In the genomic region with DNA sequence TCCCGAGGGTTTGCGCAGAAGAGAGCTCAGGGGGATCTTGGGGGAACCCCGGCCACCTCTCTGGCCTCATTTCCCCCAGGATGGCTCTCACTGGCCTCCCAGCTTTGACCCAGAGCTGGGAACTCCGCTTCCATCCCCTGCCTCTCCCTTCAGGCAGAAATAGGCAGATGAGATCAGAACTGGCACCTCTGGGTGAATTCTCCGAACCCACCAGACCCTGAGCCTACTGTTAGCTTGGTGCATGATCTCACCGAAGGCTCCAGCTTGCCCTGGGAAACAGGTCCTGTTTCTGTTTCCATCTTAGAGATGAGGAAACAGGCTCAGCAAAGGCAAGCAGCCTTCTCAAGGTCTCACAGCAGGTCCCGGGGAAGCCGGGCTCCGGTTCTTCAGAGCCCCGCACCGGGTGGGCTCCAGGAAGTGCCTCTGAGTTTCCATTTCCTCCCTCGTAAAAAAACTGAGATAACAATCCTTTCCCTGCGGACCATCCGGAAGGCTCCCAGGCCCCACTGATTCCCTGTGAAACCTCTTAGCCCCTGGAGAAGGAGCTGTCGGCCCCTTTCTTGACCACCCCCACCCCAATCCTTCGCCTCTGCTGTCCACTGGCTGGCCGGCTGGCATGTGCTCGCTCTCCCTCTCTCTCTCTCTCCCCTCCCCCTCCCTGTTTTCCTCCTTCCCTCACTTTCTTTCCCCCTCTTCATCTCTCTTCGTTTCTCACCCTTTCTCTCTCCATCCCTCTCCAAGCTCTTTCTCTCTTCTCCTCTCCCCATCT, we compare ENCODE assay signal across 1 cellular context.
TF ChIP-seq lines count a peak whose summit lies in the region.

No MANE protein-coding gene starts in this region.

TF ChIP-seq in H1, 55 proteins besides CTCF, POLR2A, EP300 and RAD21:
- TF ChIP-seq PHF8 (conservative IDR thresholded peaks at IDR 0.05; ENCODE audit: low read depth, low read length) (no peak), RBBP5 (IDR thresholded peaks at IDR 0.05; ENCODE audit: borderline replicate concordance, low read depth, low read length) (0 out of 2 replicates have a peak, but pooled peaks have one; percentile 14), NANOG (IDR thresholded peaks at IDR 0.05; ENCODE audit: insufficient read depth, low read depth, low read length, poor library complexity, severe bottlenecking) (no peak), NRF1 (IDR thresholded peaks at IDR 0.05; ENCODE audit: low read depth, low read length) (no peak), SRF (IDR thresholded peaks at IDR 0.05; ENCODE audit: low read depth, low read length) (no peak), KDM5A (IDR thresholded peaks at IDR 0.05; ENCODE audit: low read length) (no peak), SP4 (IDR thresholded peaks at IDR 0.05; ENCODE audit: low read length) (no peak), CHD2 (IDR thresholded peaks at IDR 0.05; ENCODE audit: low read length) (peak; percentile 5; the same call in 1 of the 2 replicates), GABPA (IDR thresholded peaks at IDR 0.05; ENCODE audit: borderline replicate concordance, insufficient read depth, low read length) (no peak), CREB1 (IDR thresholded peaks at IDR 0.05) (no peak), GTF2F1 (IDR thresholded peaks at IDR 0.05; ENCODE audit: borderline replicate concordance, low read depth, low read length) (no peak), BRCA1 (IDR thresholded peaks at IDR 0.05; ENCODE audit: low read depth, low read length) (no peak), CEBPB (IDR thresholded peaks at IDR 0.05; ENCODE audit: low read depth, low read length) (no peak), TEAD4 (IDR thresholded peaks at IDR 0.05; ENCODE audit: low read depth, low read length) (0 out of 2 replicates have a peak, but pooled peaks have one; percentile 8), TBP (IDR thresholded peaks at IDR 0.05; ENCODE audit: low read depth, low read length) (no peak), SIN3A (conservative IDR thresholded peaks at IDR 0.05 in 1 of 2, IDR thresholded peaks at IDR 0.05 in 1 of 2; ENCODE audit: low read depth in 1 of 2, low read length in 2 of 2) (peak; percentile 64 to 76; a peak in 3 of 4 replicates), SUZ12 (IDR thresholded peaks at IDR 0.05; ENCODE audit: low read length) (no peak), CBX8 (IDR thresholded peaks at IDR 0.05; ENCODE audit: borderline replicate concordance, low read depth, low read length) (no peak), KDM4A (IDR thresholded peaks at IDR 0.05; ENCODE audit: low read depth, low read length, severe bottlenecking) (no peak), TAF1 (IDR thresholded peaks at IDR 0.05; ENCODE audit: low read depth, low read length) (peak; percentile 38), RNF2 (IDR thresholded peaks at IDR 0.05; ENCODE audit: borderline replicate concordance, low read depth, low read length, missing control alignments, poor library complexity, severe bottlenecking) (no peak), POLR2AphosphoS5 (IDR thresholded peaks at IDR 0.05; ENCODE audit: low read depth, low read length) (peak; percentile 48), SP1 (IDR thresholded peaks at IDR 0.05; ENCODE audit: low read depth, low read length) (no peak), HDAC2 (IDR thresholded peaks at IDR 0.05; ENCODE audit: borderline replicate concordance in 1 of 2, low read depth in 2 of 2, low read length in 2 of 2) (0 out of 4 replicates have a peak, but pooled peaks of 1 of the 2 experiments have one; percentile 13), JUND (IDR thresholded peaks at IDR 0.05; ENCODE audit: low read length) (no peak), SP2 (IDR thresholded peaks at IDR 0.05; ENCODE audit: low read length) (no peak), EZH2 (IDR thresholded peaks at IDR 0.05; ENCODE audit: low read depth, low read length, severe bottlenecking) (no peak), TCF12 (IDR thresholded peaks at IDR 0.05; ENCODE audit: low read depth, low read length) (no peak), MAFK (IDR thresholded peaks at IDR 0.05; ENCODE audit: low read depth, low read length) (no peak), CBX5 (IDR thresholded peaks at IDR 0.05; ENCODE audit: low read depth, low read length) (no peak), BACH1 (IDR thresholded peaks at IDR 0.05; ENCODE audit: low read length) (no peak), YY1 (IDR thresholded peaks at IDR 0.05; ENCODE audit: low read depth, low read length) (no peak), POU5F1 (IDR thresholded peaks at IDR 0.05; ENCODE audit: low read depth, low read length) (no peak), CHD1 (IDR thresholded peaks at IDR 0.05; ENCODE audit: low read depth, low read length) (no peak), KDM1A (IDR thresholded peaks at IDR 0.05; ENCODE audit: borderline replicate concordance, low read length) (no peak), SIRT6 (IDR thresholded peaks at IDR 0.05; ENCODE audit: low read length) (no peak), ASH2L (IDR thresholded peaks at IDR 0.05; ENCODE audit: low read length) (peak; percentile 96), RFX5 (IDR thresholded peaks at IDR 0.05; ENCODE audit: borderline replicate concordance, low read depth, low read length) (no peak), BCL11A (IDR thresholded peaks at IDR 0.05; ENCODE audit: low read depth in 2 of 2, low read length in 2 of 2) (no peak), FOSL1 (IDR thresholded peaks at IDR 0.05; ENCODE audit: insufficient read depth, low read depth, low read length) (no peak), EGR1 (IDR thresholded peaks at IDR 0.05; ENCODE audit: borderline replicate concordance, low read depth, low read length) (peak; percentile 82), RXRA (IDR thresholded peaks at IDR 0.05; ENCODE audit: insufficient read depth, low read depth, low read length) (no peak), HDAC6 (IDR thresholded peaks at IDR 0.05; ENCODE audit: low read depth, low read length) (no peak), SIX5 (IDR thresholded peaks at IDR 0.05; ENCODE audit: low read depth, low read length) (no peak), CTBP2 (IDR thresholded peaks at IDR 0.05; ENCODE audit: borderline replicate concordance, insufficient read depth, insufficient read length, low read length) (peak; percentile 93), SAP30 (IDR thresholded peaks at IDR 0.05; ENCODE audit: insufficient read depth, insufficient replicate concordance, low read length) (no peak), TAF7 (optimal IDR thresholded peaks at IDR 0.05; ENCODE audit: borderline replicate concordance, low read depth, low read length) (no peak), JUN (IDR thresholded peaks at IDR 0.05; ENCODE audit: low read depth, low read length) (no peak), ZNF274 (IDR thresholded peaks at IDR 0.05; ENCODE audit: borderline replicate concordance, extremely low read depth, low read length) (no peak)
- TF ChIP-seq, protein P1, sequence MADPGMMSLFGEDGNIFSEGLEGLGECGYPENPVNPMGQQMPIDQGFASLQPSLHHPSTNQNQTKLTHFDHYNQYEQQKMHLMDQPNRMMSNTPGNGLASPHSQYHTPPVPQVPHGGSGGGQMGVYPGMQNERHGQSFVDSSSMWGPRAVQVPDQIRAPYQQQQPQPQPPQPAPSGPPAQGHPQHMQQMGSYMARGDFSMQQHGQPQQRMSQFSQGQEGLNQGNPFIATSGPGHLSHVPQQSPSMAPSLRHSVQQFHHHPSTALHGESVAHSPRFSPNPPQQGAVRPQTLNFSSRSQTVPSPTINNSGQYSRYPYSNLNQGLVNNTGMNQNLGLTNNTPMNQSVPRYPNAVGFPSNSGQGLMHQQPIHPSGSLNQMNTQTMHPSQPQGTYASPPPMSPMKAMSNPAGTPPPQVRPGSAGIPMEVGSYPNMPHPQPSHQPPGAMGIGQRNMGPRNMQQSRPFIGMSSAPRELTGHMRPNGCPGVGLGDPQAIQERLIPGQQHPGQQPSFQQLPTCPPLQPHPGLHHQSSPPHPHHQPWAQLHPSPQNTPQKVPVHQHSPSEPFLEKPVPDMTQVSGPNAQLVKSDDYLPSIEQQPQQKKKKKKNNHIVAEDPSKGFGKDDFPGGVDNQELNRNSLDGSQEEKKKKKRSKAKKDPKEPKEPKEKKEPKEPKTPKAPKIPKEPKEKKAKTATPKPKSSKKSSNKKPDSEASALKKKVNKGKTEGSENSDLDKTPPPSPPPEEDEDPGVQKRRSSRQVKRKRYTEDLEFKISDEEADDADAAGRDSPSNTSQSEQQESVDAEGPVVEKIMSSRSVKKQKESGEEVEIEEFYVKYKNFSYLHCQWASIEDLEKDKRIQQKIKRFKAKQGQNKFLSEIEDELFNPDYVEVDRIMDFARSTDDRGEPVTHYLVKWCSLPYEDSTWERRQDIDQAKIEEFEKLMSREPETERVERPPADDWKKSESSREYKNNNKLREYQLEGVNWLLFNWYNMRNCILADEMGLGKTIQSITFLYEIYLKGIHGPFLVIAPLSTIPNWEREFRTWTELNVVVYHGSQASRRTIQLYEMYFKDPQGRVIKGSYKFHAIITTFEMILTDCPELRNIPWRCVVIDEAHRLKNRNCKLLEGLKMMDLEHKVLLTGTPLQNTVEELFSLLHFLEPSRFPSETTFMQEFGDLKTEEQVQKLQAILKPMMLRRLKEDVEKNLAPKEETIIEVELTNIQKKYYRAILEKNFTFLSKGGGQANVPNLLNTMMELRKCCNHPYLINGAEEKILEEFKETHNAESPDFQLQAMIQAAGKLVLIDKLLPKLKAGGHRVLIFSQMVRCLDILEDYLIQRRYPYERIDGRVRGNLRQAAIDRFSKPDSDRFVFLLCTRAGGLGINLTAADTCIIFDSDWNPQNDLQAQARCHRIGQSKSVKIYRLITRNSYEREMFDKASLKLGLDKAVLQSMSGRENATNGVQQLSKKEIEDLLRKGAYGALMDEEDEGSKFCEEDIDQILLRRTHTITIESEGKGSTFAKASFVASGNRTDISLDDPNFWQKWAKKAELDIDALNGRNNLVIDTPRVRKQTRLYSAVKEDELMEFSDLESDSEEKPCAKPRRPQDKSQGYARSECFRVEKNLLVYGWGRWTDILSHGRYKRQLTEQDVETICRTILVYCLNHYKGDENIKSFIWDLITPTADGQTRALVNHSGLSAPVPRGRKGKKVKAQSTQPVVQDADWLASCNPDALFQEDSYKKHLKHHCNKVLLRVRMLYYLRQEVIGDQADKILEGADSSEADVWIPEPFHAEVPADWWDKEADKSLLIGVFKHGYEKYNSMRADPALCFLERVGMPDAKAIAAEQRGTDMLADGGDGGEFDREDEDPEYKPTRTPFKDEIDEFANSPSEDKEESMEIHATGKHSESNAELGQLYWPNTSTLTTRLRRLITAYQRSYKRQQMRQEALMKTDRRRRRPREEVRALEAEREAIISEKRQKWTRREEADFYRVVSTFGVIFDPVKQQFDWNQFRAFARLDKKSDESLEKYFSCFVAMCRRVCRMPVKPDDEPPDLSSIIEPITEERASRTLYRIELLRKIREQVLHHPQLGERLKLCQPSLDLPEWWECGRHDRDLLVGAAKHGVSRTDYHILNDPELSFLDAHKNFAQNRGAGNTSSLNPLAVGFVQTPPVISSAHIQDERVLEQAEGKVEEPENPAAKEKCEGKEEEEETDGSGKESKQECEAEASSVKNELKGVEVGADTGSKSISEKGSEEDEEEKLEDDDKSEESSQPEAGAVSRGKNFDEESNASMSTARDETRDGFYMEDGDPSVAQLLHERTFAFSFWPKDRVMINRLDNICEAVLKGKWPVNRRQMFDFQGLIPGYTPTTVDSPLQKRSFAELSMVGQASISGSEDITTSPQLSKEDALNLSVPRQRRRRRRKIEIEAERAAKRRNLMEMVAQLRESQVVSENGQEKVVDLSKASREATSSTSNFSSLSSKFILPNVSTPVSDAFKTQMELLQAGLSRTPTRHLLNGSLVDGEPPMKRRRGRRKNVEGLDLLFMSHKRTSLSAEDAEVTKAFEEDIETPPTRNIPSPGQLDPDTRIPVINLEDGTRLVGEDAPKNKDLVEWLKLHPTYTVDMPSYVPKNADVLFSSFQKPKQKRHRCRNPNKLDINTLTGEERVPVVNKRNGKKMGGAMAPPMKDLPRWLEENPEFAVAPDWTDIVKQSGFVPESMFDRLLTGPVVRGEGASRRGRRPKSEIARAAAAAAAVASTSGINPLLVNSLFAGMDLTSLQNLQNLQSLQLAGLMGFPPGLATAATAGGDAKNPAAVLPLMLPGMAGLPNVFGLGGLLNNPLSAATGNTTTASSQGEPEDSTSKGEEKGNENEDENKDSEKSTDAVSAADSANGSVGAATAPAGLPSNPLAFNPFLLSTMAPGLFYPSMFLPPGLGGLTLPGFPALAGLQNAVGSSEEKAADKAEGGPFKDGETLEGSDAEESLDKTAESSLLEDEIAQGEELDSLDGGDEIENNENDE (IDR thresholded peaks at IDR 0.05; ENCODE audit: insufficient replicate concordance, low read length), result no peak
- TF ChIP-seq, protein P2, sequence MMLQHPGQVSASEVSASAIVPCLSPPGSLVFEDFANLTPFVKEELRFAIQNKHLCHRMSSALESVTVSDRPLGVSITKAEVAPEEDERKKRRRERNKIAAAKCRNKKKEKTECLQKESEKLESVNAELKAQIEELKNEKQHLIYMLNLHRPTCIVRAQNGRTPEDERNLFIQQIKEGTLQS (IDR thresholded peaks at IDR 0.05; ENCODE audit: insufficient read depth, low read depth, low read length), result no peak
- TF ChIP-seq, protein P3, sequence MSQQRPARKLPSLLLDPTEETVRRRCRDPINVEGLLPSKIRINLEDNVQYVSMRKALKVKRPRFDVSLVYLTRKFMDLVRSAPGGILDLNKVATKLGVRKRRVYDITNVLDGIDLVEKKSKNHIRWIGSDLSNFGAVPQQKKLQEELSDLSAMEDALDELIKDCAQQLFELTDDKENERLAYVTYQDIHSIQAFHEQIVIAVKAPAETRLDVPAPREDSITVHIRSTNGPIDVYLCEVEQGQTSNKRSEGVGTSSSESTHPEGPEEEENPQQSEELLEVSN (IDR thresholded peaks at IDR 0.05), result peak; percentile 83
- TF ChIP-seq, protein P4, sequence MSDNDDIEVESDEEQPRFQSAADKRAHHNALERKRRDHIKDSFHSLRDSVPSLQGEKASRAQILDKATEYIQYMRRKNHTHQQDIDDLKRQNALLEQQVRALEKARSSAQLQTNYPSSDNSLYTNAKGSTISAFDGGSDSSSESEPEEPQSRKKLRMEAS (IDR thresholded peaks at IDR 0.05), result peak; percentile 88
- TF ChIP-seq, protein P5, sequence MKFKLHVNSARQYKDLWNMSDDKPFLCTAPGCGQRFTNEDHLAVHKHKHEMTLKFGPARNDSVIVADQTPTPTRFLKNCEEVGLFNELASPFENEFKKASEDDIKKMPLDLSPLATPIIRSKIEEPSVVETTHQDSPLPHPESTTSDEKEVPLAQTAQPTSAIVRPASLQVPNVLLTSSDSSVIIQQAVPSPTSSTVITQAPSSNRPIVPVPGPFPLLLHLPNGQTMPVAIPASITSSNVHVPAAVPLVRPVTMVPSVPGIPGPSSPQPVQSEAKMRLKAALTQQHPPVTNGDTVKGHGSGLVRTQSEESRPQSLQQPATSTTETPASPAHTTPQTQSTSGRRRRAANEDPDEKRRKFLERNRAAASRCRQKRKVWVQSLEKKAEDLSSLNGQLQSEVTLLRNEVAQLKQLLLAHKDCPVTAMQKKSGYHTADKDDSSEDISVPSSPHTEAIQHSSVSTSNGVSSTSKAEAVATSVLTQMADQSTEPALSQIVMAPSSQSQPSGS (IDR thresholded peaks at IDR 0.05; ENCODE audit: low read length), result peak; percentile 76; the same call in 1 of the 2 replicates
- TF ChIP-seq, protein P6, sequence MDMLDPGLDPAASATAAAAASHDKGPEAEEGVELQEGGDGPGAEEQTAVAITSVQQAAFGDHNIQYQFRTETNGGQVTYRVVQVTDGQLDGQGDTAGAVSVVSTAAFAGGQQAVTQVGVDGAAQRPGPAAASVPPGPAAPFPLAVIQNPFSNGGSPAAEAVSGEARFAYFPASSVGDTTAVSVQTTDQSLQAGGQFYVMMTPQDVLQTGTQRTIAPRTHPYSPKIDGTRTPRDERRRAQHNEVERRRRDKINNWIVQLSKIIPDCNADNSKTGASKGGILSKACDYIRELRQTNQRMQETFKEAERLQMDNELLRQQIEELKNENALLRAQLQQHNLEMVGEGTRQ (IDR thresholded peaks at IDR 0.05; ENCODE audit: low read length), result no peak
TF ChIP-seq in H1: peak in this region for 13.
